In genomic region chr11:45664376-45665205, GRCh38 we compare ENCODE assay signal across 8 cellular contexts. TPM values are rescaled to one million over a fixed set of nuclear protein-coding genes. Genes with fewer than 3 reads are reported as not detected.
DNase-seq lines count a peak whose midpoint lies in the region; ATAC-seq and TF ChIP-seq lines count a peak whose summit lies in the region.

No MANE protein-coding gene starts in this region.

- H3K27ac Mint-ChIP-seq in activated B cell treated with CpG ODN at 0.5 μM for 24 hours = no peak overlapping the region

- H3K9ac ChIP-seq in ES-I3 (ENCODE audit: low read depth, low read length) = peak overlapping the region; percentile 58
- no peak overlapping the region for H3K9ac ChIP-seq in rectal smooth muscle tissue (ENCODE audit: low read length)

- no peak for DNase-seq in activated B cell treated with CpG ODN at 0.5 μM for 24 hours
- DNase-seq in left ventricle myocardium superior = no peak
- no peak for DNase-seq in ecto neural progenitor cell (ENCODE audit: low spot score)
- DNase-seq in AG20443 (ENCODE audit: low spot score) = no peak

- H3K27ac ChIP-seq in rectal smooth muscle tissue (ENCODE audit: low read depth, low read length) = no peak overlapping the region

- peaks cover 4% of the 10 kb centered on the region for H3K4me1 Mint-ChIP-seq in activated B cell treated with CpG ODN at 0.5 μM for 24 hours

- H3K4me3 Mint-ChIP-seq in activated B cell treated with CpG ODN at 0.5 μM for 24 hours = no peak overlapping the region

- CTCF ChIA-PET in activated B cell treated with CpG ODN at 0.5 μM for 24 hours (lab: Charles Lee) = interaction anchor here (1.3 kb wide), 1 partner anchor 107 kb away, joined by 3 read pairs; no protein-coding TSS in a partner anchor

- no peaks in the 10 kb centered on the region for H3K36me3 Mint-ChIP-seq in activated B cell treated with CpG ODN at 0.5 μM for 24 hours (ENCODE audit: low read depth)

- POLR2A ChIA-PET in activated B cell treated with CpG ODN at 0.5 μM for 24 hours (lab: Charles Lee) = no interaction called here

- H3K4me3 ChIP-seq in rectal smooth muscle tissue (ENCODE audit: low read length) = peak overlapping the region; percentile 61

- no peaks in the 10 kb centered on the region for H3K9me3 ChIP-seq in ES-I3 (ENCODE audit: control insufficient read depth, insufficient read depth, low read length)

- H3K27me3 Mint-ChIP-seq in activated B cell treated with CpG ODN at 0.5 μM for 24 hours = peaks cover 56% of the 10 kb centered on the region

- H3K9me3 Mint-ChIP-seq in activated B cell treated with CpG ODN at 0.5 μM for 24 hours = no peaks in the 10 kb centered on the region

- H3K36me3 ChIP-seq in ES-I3 (ENCODE audit: insufficient read depth, low read length) (no peaks in the 10 kb centered on the region), rectal smooth muscle tissue (ENCODE audit: control insufficient read depth, insufficient read depth, low read length) (no peaks in the 10 kb centered on the region)

- ATAC-seq in activated B cell treated with CpG ODN at 0.5 μM for 24 hours (ENCODE audit: low read depth) (peak; percentile 10), left ventricle myocardium superior (peak; percentile 18), GM21529 (IDR thresholded peaks at IDR 0.05; ENCODE audit: unreplicated experiment) (no peak), HG02642 (IDR thresholded peaks at IDR 0.05; ENCODE audit: poor library complexity, unreplicated experiment) (no peak)

- TF ChIP-seq CTCF in activated B cell treated with CpG ODN at 0.5 μM for 24 hours (IDR thresholded peaks at IDR 0.05) = no peak

- intact Hi-C loops in activated B cell treated with CpG ODN at 0.5 μM for 24 hours (cut with micrococcal nuclease) (no loop called here), left ventricle myocardium superior (cut with micrococcal nuclease) (no loop called here)

- peaks cover 45% of the 10 kb centered on the region for H3K4me1 ChIP-seq in ES-I3 (ENCODE audit: insufficient read depth, low read length)
- H3K4me1 ChIP-seq in rectal smooth muscle tissue (ENCODE audit: control insufficient read depth, insufficient read depth, low read length) = no peaks in the 10 kb centered on the region

- H3K27me3 ChIP-seq in rectal smooth muscle tissue (ENCODE audit: control insufficient read depth, insufficient read depth, low read length) = peaks cover 21% of the 10 kb centered on the region

RNA-seq across cellular contexts. Expression of gene CHST1, which starts 0.8 kb away (rescaled TPM):
- total RNA-seq in activated B cell treated with CpG ODN at 0.5 μM for 24 hours (not detected in 2 replicates), left ventricle myocardium superior (2.5 TPM)

Comparison
In these comparisons a context has a peak if more than half of its experiments do, and no peak if none do; other contexts are left out.
1. ATAC-seq: peak in activated B cell treated with CpG ODN at 0.5 μM for 24 hours (single experiment) and left ventricle myocardium superior (single experiment); none in GM21529 (single experiment) and HG02642 (single experiment).